In genomic region chr14:99171396-99171795, GRCh38 we compare ENCODE assay signal across 12 cellular contexts.
A peak's percentile ranks its signal among the peaks of the same experiment; 100 is the strongest.
DNase-seq lines count a peak whose midpoint lies in the region; ATAC-seq lines count a peak whose summit lies in the region.
"Had no signal": no experiment of that assay in that cellular context is flagged by ENCODE, and none has a peak within 500 bp of the region (broad histone marks: within the 10 kb centered on the region; RNA-seq: fewer than 3 reads in every experiment).

No MANE protein-coding gene starts in this region.

- peaks cover 17% of the 10 kb centered on the region for H3K4me1 Mint-ChIP-seq in activated T-cell treated with anti-CD3 and anti-CD28 coated beads, Interleukin-2, amount 50 U/mL, for 72 hours (ENCODE audit: low read depth)
- H3K4me1 Mint-ChIP-seq in stimulated activated naive CD8-positive, alpha-beta T cell treated with anti-CD3 and anti-CD28 coated beads, Interleukin-15, Interleukin-2, amounts not matched to agents 100 ng/mL and 50 ng/mL, for 24 hours (ENCODE audit: low read depth) = peaks cover 8% of the 10 kb centered on the region
- peaks cover 22% of the 10 kb centered on the region for H3K4me1 Mint-ChIP-seq in central memory CD8-positive, alpha-beta T cell

- DNase-seq in activated T-cell treated with anti-CD3 and anti-CD28 coated beads, Interleukin-2, amount 50 U/mL, for 72 hours = no peak
- DNase-seq in activated T-cell treated with anti-CD3 and anti-CD28 coated beads, Interleukin-2, amount 50 U/mL, for 1 hour = no peak
- DNase-seq in stimulated activated naive CD8-positive, alpha-beta T cell treated with anti-CD3 and anti-CD28 coated beads, Interleukin-15, Interleukin-2, amounts not matched to agents 100 U/mL and 50 U/mL, for 24 hours = no peak
- DNase-seq in central memory CD8-positive, alpha-beta T cell (ENCODE audit: low spot score in 2 of 2) = no peak
- no peak for DNase-seq in putamen (ENCODE audit: low spot score)
- DNase-seq: 8988T, AML-193, DMS79, GM23248 had no signal

- H3K36me3 Mint-ChIP-seq in activated T-cell treated with anti-CD3 and anti-CD28 coated beads, Interleukin-2, amount 50 U/mL, for 72 hours (ENCODE audit: insufficient read depth in 2 of 2) = peaks cover 1 to 14% of the 10 kb centered on the region in 2 donors
- peaks cover 37% of the 10 kb centered on the region for H3K36me3 Mint-ChIP-seq in stimulated activated naive CD8-positive, alpha-beta T cell treated with anti-CD3 and anti-CD28 coated beads, Interleukin-15, Interleukin-2, amounts not matched to agents 100 ng/mL and 50 ng/mL, for 24 hours (ENCODE audit: low read depth)
- peaks cover 58% of the 10 kb centered on the region for H3K36me3 Mint-ChIP-seq in central memory CD8-positive, alpha-beta T cell (ENCODE audit: insufficient read depth)

- peaks cover 0 to 3% of the 10 kb centered on the region in 2 donors for H3K9me3 Mint-ChIP-seq in activated T-cell treated with anti-CD3 and anti-CD28 coated beads, Interleukin-2, amount 50 U/mL, for 72 hours
- peaks cover 9% of the 10 kb centered on the region for H3K9me3 Mint-ChIP-seq in stimulated activated naive CD8-positive, alpha-beta T cell treated with anti-CD3 and anti-CD28 coated beads, Interleukin-15, Interleukin-2, amounts not matched to agents 100 ng/mL and 50 ng/mL, for 24 hours
- H3K9me3 Mint-ChIP-seq in central memory CD8-positive, alpha-beta T cell = no peaks in the 10 kb centered on the region

- peak overlapping the region; percentile 58 for H3K27ac Mint-ChIP-seq in activated T-cell treated with anti-CD3 and anti-CD28 coated beads, Interleukin-2, amount 50 U/mL, for 72 hours
- peak overlapping the region; percentile 16 for H3K27ac Mint-ChIP-seq in stimulated activated naive CD8-positive, alpha-beta T cell treated with anti-CD3 and anti-CD28 coated beads, Interleukin-15, Interleukin-2, amounts not matched to agents 100 ng/mL and 50 ng/mL, for 24 hours
- peak overlapping the region; percentile 41 for H3K27ac Mint-ChIP-seq in central memory CD8-positive, alpha-beta T cell (ENCODE audit: low read depth)

- no peak overlapping the region for H3K4me3 Mint-ChIP-seq in activated T-cell treated with anti-CD3 and anti-CD28 coated beads, Interleukin-2, amount 50 U/mL, for 72 hours
- no peak overlapping the region for H3K4me3 Mint-ChIP-seq in stimulated activated naive CD8-positive, alpha-beta T cell treated with anti-CD3 and anti-CD28 coated beads, Interleukin-15, Interleukin-2, amounts not matched to agents 100 ng/mL and 50 ng/mL, for 24 hours
- H3K4me3 Mint-ChIP-seq in central memory CD8-positive, alpha-beta T cell = no peak overlapping the region

- ATAC-seq in activated T-cell treated with anti-CD3 and anti-CD28 coated beads, Interleukin-2, amount 50 U/mL, for 72 hours (replicated peaks in 1 of 2) = no peak
- no peak for ATAC-seq in stimulated activated naive CD8-positive, alpha-beta T cell treated with anti-CD3 and anti-CD28 coated beads, Interleukin-15, Interleukin-2, amounts not matched to agents 100 U/mL and 50 U/mL, for 24 hours
- ATAC-seq in central memory CD8-positive, alpha-beta T cell (replicated peaks; ENCODE audit: extremely low read depth, poor library complexity, severe bottlenecking) = no peak
- no peak for ATAC-seq in HG03108 (IDR thresholded peaks at IDR 0.05; ENCODE audit: unreplicated experiment)
- ATAC-seq: HCT116 had no signal

- no peaks in the 10 kb centered on the region for H3K27me3 Mint-ChIP-seq in activated T-cell treated with anti-CD3 and anti-CD28 coated beads, Interleukin-2, amount 50 U/mL, for 72 hours (ENCODE audit: low read depth)
- no peaks in the 10 kb centered on the region for H3K27me3 Mint-ChIP-seq in stimulated activated naive CD8-positive, alpha-beta T cell treated with anti-CD3 and anti-CD28 coated beads, Interleukin-15, Interleukin-2, amounts not matched to agents 100 ng/mL and 50 ng/mL, for 24 hours
- no peaks in the 10 kb centered on the region for H3K27me3 Mint-ChIP-seq in central memory CD8-positive, alpha-beta T cell
